Comparison of ENCODE assay signal across 28 cellular contexts in the genomic region with DNA sequence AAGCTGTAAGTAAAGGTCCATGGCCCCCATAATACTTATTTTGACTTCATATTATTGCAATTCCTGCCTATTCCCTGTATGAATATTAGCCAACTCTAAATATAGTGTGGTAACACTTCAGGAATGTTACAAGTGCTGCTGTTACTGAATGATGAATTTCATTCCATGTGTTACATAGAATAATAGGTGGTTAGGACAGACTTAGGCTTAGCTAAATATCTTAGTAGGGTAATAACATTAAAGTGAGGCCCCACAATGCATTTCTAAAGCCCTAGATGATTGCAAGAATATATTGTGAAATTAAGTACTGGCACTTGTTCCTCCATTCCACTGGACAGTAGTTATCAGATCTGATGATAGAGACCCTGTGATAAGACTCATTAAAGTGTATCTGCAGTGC.
DNase-seq lines count a peak whose midpoint lies in the region; ATAC-seq and TF ChIP-seq lines count a peak whose summit lies in the region.
"Had no signal": no experiment of that assay in that cellular context is flagged by ENCODE, and none has a peak within 500 bp of the region (broad histone marks: within the 10 kb centered on the region; RNA-seq: fewer than 3 reads in every experiment).

No MANE protein-coding gene starts in this region.

- H3K27me3 ChIP-seq in mammary epithelial cell (ENCODE audit: insufficient read depth, low read length) (no peaks in the 10 kb centered on the region), adipocyte (replicated peaks; ENCODE audit: control insufficient read depth, insufficient read depth, low read length) (no peaks in the 10 kb centered on the region), endodermal cell (ENCODE audit: control insufficient read depth, insufficient read depth, low read length, poor library complexity, severe bottlenecking) (no peaks in the 10 kb centered on the region)
- H3K27me3 ChIP-seq: BLaER1 treated with 17β-estradiol and CSF1 and Interleukin-3, amounts not matched to agents 10 nM and 100 nM; foreskin keratinocyte; left lung; MG63; spleen; suprapubic skin had no signal

- dilution Hi-C loops in mammary epithelial cell (cut with HindIII; ENCODE audit: low sequenced_read_pairs), result no loop called here

- intact Hi-C loops in MCF 10A (cut with micrococcal nuclease) (no loop called here), mammary epithelial cell (cut with micrococcal nuclease) (no loop called here)

- TF ChIP-seq CTCF in MCF 10A (IDR thresholded peaks at IDR 0.05; ENCODE audit: unreplicated experiment) (no peak), mammary epithelial cell (conservative IDR thresholded peaks at IDR 0.05 in 1 of 2, IDR thresholded peaks at IDR 0.05 in 1 of 2; ENCODE audit: extremely low read depth in 1 of 2, insufficient read depth in 1 of 2, low read depth in 1 of 2, low read length in 2 of 2) (no peak), fibroblast of mammary gland (conservative IDR thresholded peaks at IDR 0.05; ENCODE audit: control insufficient read depth, insufficient read depth, low read depth, low read length) (no peak), endodermal cell (conservative IDR thresholded peaks at IDR 0.05) (no peak)

- H3K4me3 ChIP-seq in mammary epithelial cell (replicated peaks in 1 of 3; ENCODE audit: insufficient read depth in 1 of 3, low read depth in 2 of 3, low read length in 3 of 3) (no peak overlapping the region), adipocyte (ENCODE audit: low read length) (no peak overlapping the region), fibroblast of mammary gland (ENCODE audit: control insufficient read depth, low read depth, low read length) (no peak overlapping the region), endodermal cell (ENCODE audit: low read length) (no peak overlapping the region)
- H3K4me3 ChIP-seq: BLaER1 treated with 17β-estradiol and CSF1 and Interleukin-3, amounts not matched to agents 10 nM and 100 nM; left lung; MG63; spleen; suprapubic skin had no signal

- DNase-seq in MCF 10A (ENCODE audit: unreplicated experiment) (peak; percentile 5), mammary epithelial cell (no peak), adipocyte (ENCODE audit: low read depth) (peak; percentile 62), fibroblast of mammary gland (ENCODE audit: low read depth) (peak; percentile 30), endodermal cell (no peak), SKM-1 (lab: John Stamatoyannopoulos, UW; ENCODE audit: unreplicated experiment) (no peak), AG08396 (ENCODE audit: low spot score) (no peak)
- DNase-seq: activated CD4-positive, alpha-beta T cell treated with anti-CD3 and anti-CD28 coated beads for 36 hours; activated naive CD4-positive, alpha-beta T cell treated with Interleukin-2 at 50 U/mL for 16 hours; activated T-cell treated with anti-CD3 and anti-CD28 coated beads, Interleukin-2, amount 50 U/mL, for 48 hours; amygdala; caudate nucleus; hippocampal formation; immature natural killer cell; left lung; MG63; naive B cell; NCI-H1436 treated with DMSO at 0.1 percent for 48 hours; NCI-H2107; nucleus accumbens; SHP77 treated with DMSO at 0.1 percent for 48 hours; spleen; stimulated activated CD4-positive, alpha-beta T cell treated with anti-CD3 and anti-CD28 coated beads, Interleukin-4, amount 100 ng/mL, for 1 hour had no signal

- CTCF ChIA-PET in MCF 10A (lab: Yijun Ruan, JAX) (interaction anchor here (1.7 kb wide), 1 partner anchor 13 kb away, joined by 8 read pairs; no protein-coding TSS in a partner anchor), mammary epithelial cell (lab: Charles Lee; ENCODE audit: low non-redundant PET) (interaction anchor here (0.6 kb wide), 1 partner anchor 183 kb away, joined by 8 read pairs; no protein-coding TSS in a partner anchor)

- H3K9ac ChIP-seq in mammary epithelial cell (ENCODE audit: insufficient read depth, low read length) (no peak overlapping the region), adipocyte (ENCODE audit: low read length) (no peak overlapping the region), endodermal cell (ENCODE audit: extremely low read depth, low read length, poor library complexity, severe bottlenecking) (no peak overlapping the region)
- H3K9ac ChIP-seq: BLaER1 treated with 17β-estradiol and CSF1 and Interleukin-3, amounts not matched to agents 10 nM and 100 nM had no signal

- no peak for ATAC-seq in GM19397 (IDR thresholded peaks at IDR 0.05; ENCODE audit: unreplicated experiment)
- ATAC-seq: activated CD4-positive, alpha-beta T cell treated with anti-CD3 and anti-CD28 coated beads for 36 hours; foreskin keratinocyte; left lung; stimulated activated memory B cell treated with anti-CD40 and anti-IgM and Interleukin-4, amounts not matched to agents 10 μg/mL and 1 μg/mL and 100 μg/mL, for 72 hours had no signal

- no peak overlapping the region for H3K27ac ChIP-seq in mammary epithelial cell (ENCODE audit: insufficient read depth, low read depth, low read length)
- H3K27ac ChIP-seq in endodermal cell (ENCODE audit: low read depth, low read length), result no peak overlapping the region
- H3K27ac ChIP-seq: BLaER1 treated with 17β-estradiol and CSF1 and Interleukin-3, amounts not matched to agents 10 nM and 100 nM; foreskin keratinocyte; left lung; spleen; suprapubic skin had no signal

- H3K9me3 ChIP-seq in mammary epithelial cell (replicated peaks; ENCODE audit: insufficient read depth, low read length) (no peaks in the 10 kb centered on the region), adipocyte (ENCODE audit: control insufficient read depth, low read length) (no peaks in the 10 kb centered on the region), endodermal cell (ENCODE audit: control insufficient read depth, low read length) (no peaks in the 10 kb centered on the region)
- H3K9me3 ChIP-seq: left lung, MG63, spleen, suprapubic skin had no signal

- no peak overlapping the region for H3K4me3 Mint-ChIP-seq in MCF 10A (ENCODE audit: unreplicated experiment)
- H3K4me3 Mint-ChIP-seq in endodermal cell, result no peak overlapping the region
- H3K4me3 Mint-ChIP-seq: activated CD4-positive, alpha-beta T cell treated with anti-CD3 and anti-CD28 coated beads for 36 hours; immature natural killer cell; naive B cell; stimulated activated memory B cell treated with anti-CD40 and anti-IgM and Interleukin-4, amounts not matched to agents 10 μg/mL and 1 μg/mL and 100 μg/mL, for 72 hours had no signal

- BruUV-seq in MCF 10A (replicated peaks; lab: Mats Ljungman, UMichigan) (no TSS peak), mammary epithelial cell (replicated peaks; lab: Mats Ljungman, UMichigan) (no TSS peak)

- H4K20me1 ChIP-seq in mammary epithelial cell (ENCODE audit: insufficient read depth, low read length), result no peaks in the 10 kb centered on the region

- in situ Hi-C loops in mammary epithelial cell (cut with MboI; ENCODE audit: low sequenced_read_pairs in 2 of 2), result no loop called here

- H3K4me1 Mint-ChIP-seq in MCF 10A (ENCODE audit: insufficient read depth, unreplicated experiment), result no peaks in the 10 kb centered on the region
- H3K4me1 Mint-ChIP-seq in endodermal cell, result no peaks in the 10 kb centered on the region
- H3K4me1 Mint-ChIP-seq: activated CD4-positive, alpha-beta T cell treated with anti-CD3 and anti-CD28 coated beads for 36 hours had no signal

- H3K4me1 ChIP-seq in mammary epithelial cell (ENCODE audit: insufficient read depth, low read length), result no peaks in the 10 kb centered on the region
- H3K4me1 ChIP-seq in adipocyte (ENCODE audit: control insufficient read depth, insufficient read depth, low read length), result peaks cover 20% of the 10 kb centered on the region
- H3K4me1 ChIP-seq in endodermal cell (ENCODE audit: control insufficient read depth, insufficient read depth, low read length), result no peaks in the 10 kb centered on the region
- H3K4me1 ChIP-seq: foreskin keratinocyte, left lung, spleen, suprapubic skin had no signal

- POLR2A ChIA-PET in MCF 10A (lab: Yijun Ruan, JAX), result interaction anchor here (0.5 kb wide), 1 partner anchor 325 kb away, joined by 4 read pairs; no protein-coding TSS in a partner anchor

- H3K4me2 ChIP-seq in mammary epithelial cell (ENCODE audit: insufficient read depth, low read depth, low read length), result no peak overlapping the region
- H3K4me2 ChIP-seq: BLaER1 treated with 17β-estradiol and CSF1 and Interleukin-3, amounts not matched to agents 10 nM and 100 nM had no signal

- H3K27ac Mint-ChIP-seq in MCF 10A (ENCODE audit: low read depth, unreplicated experiment) (no peak overlapping the region), endodermal cell (no peak overlapping the region)
- H3K27ac Mint-ChIP-seq: activated CD4-positive, alpha-beta T cell treated with anti-CD3 and anti-CD28 coated beads for 36 hours; naive B cell; stimulated activated memory B cell treated with anti-CD40 and anti-IgM and Interleukin-4, amounts not matched to agents 10 μg/mL and 1 μg/mL and 100 μg/mL, for 72 hours had no signal

- H3K27me3 Mint-ChIP-seq in MCF 10A (ENCODE audit: insufficient read depth, unreplicated experiment) (no peaks in the 10 kb centered on the region), endodermal cell (ENCODE audit: insufficient read depth) (no peaks in the 10 kb centered on the region)
- H3K27me3 Mint-ChIP-seq: activated CD4-positive, alpha-beta T cell treated with anti-CD3 and anti-CD28 coated beads for 36 hours; naive B cell; stimulated activated memory B cell treated with anti-CD40 and anti-IgM and Interleukin-4, amounts not matched to agents 10 μg/mL and 1 μg/mL and 100 μg/mL, for 72 hours had no signal

- H3K36me3 ChIP-seq in mammary epithelial cell (ENCODE audit: insufficient read depth, low read length), result peaks cover 7% of the 10 kb centered on the region
- H3K36me3 ChIP-seq in adipocyte (ENCODE audit: control insufficient read depth, insufficient read depth, low read length, severe bottlenecking), result peaks cover 83% of the 10 kb centered on the region
- H3K36me3 ChIP-seq in endodermal cell (ENCODE audit: control insufficient read depth, insufficient read depth, low read length), result peaks cover 80% of the 10 kb centered on the region

- peaks cover 57% of the 10 kb centered on the region for H3K36me3 Mint-ChIP-seq in MCF 10A (ENCODE audit: insufficient read depth, unreplicated experiment)
- peaks cover 64% of the 10 kb centered on the region for H3K36me3 Mint-ChIP-seq in endodermal cell (ENCODE audit: low read depth)

- H2AFZ ChIP-seq in mammary epithelial cell (ENCODE audit: low read depth, low read length), result no peak overlapping the region

- H3K9me3 Mint-ChIP-seq in MCF 10A (ENCODE audit: unreplicated experiment) (no peaks in the 10 kb centered on the region), endodermal cell (no peaks in the 10 kb centered on the region)
- H3K9me3 Mint-ChIP-seq: immature natural killer cell; naive B cell; stimulated activated memory B cell treated with anti-CD40 and anti-IgM and Interleukin-4, amounts not matched to agents 10 μg/mL and 1 μg/mL and 100 μg/mL, for 72 hours had no signal

- peaks cover 3% of the 10 kb centered on the region for H3K79me2 ChIP-seq in mammary epithelial cell (ENCODE audit: insufficient read depth, low read length)

Comparison
In these comparisons a context has a peak if more than half of its experiments do, and no peak if none do; other contexts are left out.
1. DNase-seq: peak in MCF 10A (single experiment), adipocyte (single experiment) and fibroblast of mammary gland (single experiment); none in mammary epithelial cell (single experiment), endodermal cell (single experiment), SKM-1 (single experiment) and AG08396 (single experiment).